Comparison of ENCODE assay signal across 8 cellular contexts in the genomic region with DNA sequence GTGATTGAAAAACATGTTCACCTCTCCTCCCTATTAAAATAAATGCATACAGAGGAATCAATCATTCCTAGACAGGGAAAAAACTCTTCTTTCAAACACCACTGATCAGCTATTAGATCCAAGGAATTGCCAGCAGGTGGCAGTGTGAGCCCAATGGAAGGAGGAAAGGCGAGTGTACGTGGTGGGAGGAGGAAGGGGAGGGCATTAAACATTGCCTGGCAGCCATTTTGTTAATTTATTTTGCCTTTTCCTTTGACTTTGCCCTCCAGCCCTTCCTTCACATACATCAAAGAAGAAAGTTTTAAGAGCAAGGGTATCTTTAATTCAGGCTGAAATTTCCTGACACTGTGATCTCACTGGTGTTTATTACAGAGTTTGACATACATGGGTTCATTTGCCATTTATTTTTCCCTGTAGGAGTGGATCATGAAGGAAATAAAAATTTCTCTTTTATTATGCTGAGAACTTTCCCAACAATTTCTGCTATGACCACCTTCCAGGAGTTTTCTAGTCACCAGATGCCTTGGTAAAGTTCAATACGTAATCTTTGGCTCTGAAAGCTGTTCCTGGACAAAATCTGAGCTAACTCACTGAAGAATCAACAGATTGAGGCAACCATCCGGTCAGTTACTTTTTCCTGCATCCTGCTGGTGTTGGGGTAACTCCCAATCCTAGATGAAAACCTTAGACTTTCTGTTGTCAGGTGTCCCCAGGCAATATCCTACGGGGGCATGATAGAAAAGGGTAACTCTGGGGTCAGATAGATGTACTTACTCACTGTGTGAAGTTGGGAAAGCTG. TPM values are rescaled to one million over a fixed set of nuclear protein-coding genes. Genes with fewer than 3 reads are reported as not detected.
DNase-seq lines count a peak whose midpoint lies in the region; ATAC-seq and TF ChIP-seq lines count a peak whose summit lies in the region.

No MANE protein-coding gene starts in this region.

- peak overlapping the region; percentile 97 for H3K9ac ChIP-seq in GM23248

- H3K27me3 Mint-ChIP-seq in activated naive CD8-positive, alpha-beta T cell, result no peaks in the 10 kb centered on the region

- peaks cover 44% of the 10 kb centered on the region for H3K4me1 Mint-ChIP-seq in activated naive CD8-positive, alpha-beta T cell (ENCODE audit: low read depth)

- peaks cover 46% of the 10 kb centered on the region for H3K79me2 ChIP-seq in GM23248 (ENCODE audit: insufficient read depth)

- DNase-seq in CMK (ENCODE audit: low read depth), result peak; percentile 58
- DNase-seq in GM23248, result peak; percentile 95
- DNase-seq in NB4 (ENCODE audit: low read depth), result peak; percentile 88
- peak; percentile 87 for DNase-seq in glomerular visceral epithelial cell (ENCODE audit: extremely low spot score)
- peak; percentile 99 for DNase-seq in omental fat pad (ENCODE audit: low spot score)
- DNase-seq in suprapubic skin (ENCODE audit: low spot score in 2 of 2), result peak; percentile 93

- peak overlapping the region; percentile 90 for H3K4me3 Mint-ChIP-seq in activated naive CD8-positive, alpha-beta T cell

- peak overlapping the region; percentile 96 for H2AFZ ChIP-seq in GM23248

- H3K4me2 ChIP-seq in GM23248 (ENCODE audit: unreplicated experiment), result peak overlapping the region; percentile 91

- H3K4me3 ChIP-seq in GM23248 (peak overlapping the region; percentile 99), NB4 (ENCODE audit: low read depth, low read length) (peak overlapping the region; percentile 95), suprapubic skin (peak overlapping the region; percentile 86)

- H3K9me2 ChIP-seq in GM23248 (ENCODE audit: insufficient read depth), result no peaks in the 10 kb centered on the region

- peak overlapping the region; percentile 97 for H3K27ac Mint-ChIP-seq in activated naive CD8-positive, alpha-beta T cell

- no peaks in the 10 kb centered on the region for H3K9me3 Mint-ChIP-seq in activated naive CD8-positive, alpha-beta T cell (ENCODE audit: low read depth)

- H3K27me3 ChIP-seq in GM23248 (replicated peaks; ENCODE audit: insufficient read depth), result no peaks in the 10 kb centered on the region
- H3K27me3 ChIP-seq in suprapubic skin, result no peaks in the 10 kb centered on the region

- H3K36me3 Mint-ChIP-seq in activated naive CD8-positive, alpha-beta T cell, result no peaks in the 10 kb centered on the region

- TF ChIP-seq EP300 in suprapubic skin (IDR thresholded peaks at IDR 0.05), result no peak

- TF ChIP-seq POLR2A in NB4 (IDR thresholded peaks at IDR 0.05; ENCODE audit: extremely low read depth, insufficient read length) (no peak), suprapubic skin (IDR thresholded peaks at IDR 0.05) (no peak)

- ATAC-seq in SK-N-SH treated with all-trans-retinoic acid at 6 μM for 48 hours (peak; percentile 73), omental fat pad (ENCODE audit: low FRiP score) (peak; percentile 50)

- in situ Hi-C loops in GM23248 (cut with MboI), result loop anchor here (5.0 to 10.0 kb wide), 4 partner anchors 81 to 438 kb away; partner anchors contain the start of gene AHCYL1

- peaks cover 15% of the 10 kb centered on the region for H3F3A ChIP-seq in GM23248 (ENCODE audit: insufficient read depth)

- H3K36me3 ChIP-seq in GM23248 (ENCODE audit: low read depth) (no peaks in the 10 kb centered on the region), suprapubic skin (no peaks in the 10 kb centered on the region)

- H3K9me3 ChIP-seq in GM23248 (ENCODE audit: low read depth) (no peaks in the 10 kb centered on the region), suprapubic skin (no peaks in the 10 kb centered on the region)

- TF ChIP-seq CTCF in NB4 (IDR thresholded peaks at IDR 0.05; ENCODE audit: low read depth, low read length) (peak; percentile 67), omental fat pad (IDR thresholded peaks at IDR 0.05) (peak in 1 of 3 donors; percentile 51), suprapubic skin (IDR thresholded peaks at IDR 0.05) (peak; percentile 72 to 91)

- 17 to 19% methylated on average over 5 of the region's 5 CpGs for WGBS in GM23248 (ENCODE audit: low coverage in 1 of 2, low lambda C conversion rate in 2 of 2, missing lambda C conversion rate in 2 of 2), 2 experiments
- 19% methylated on average over 5 of the region's 5 CpGs for WGBS in suprapubic skin

- H3K4me1 ChIP-seq in GM23248 (ENCODE audit: insufficient read depth), result peaks cover 29% of the 10 kb centered on the region
- peaks cover 40% of the 10 kb centered on the region for H3K4me1 ChIP-seq in suprapubic skin

- H3K27ac ChIP-seq in GM23248 (peak overlapping the region; percentile 93), suprapubic skin (peak overlapping the region; percentile 97)

- peaks cover 18% of the 10 kb centered on the region for H4K20me1 ChIP-seq in GM23248 (ENCODE audit: insufficient read depth)

TF ChIP-seq in SK-N-SH treated with all-trans-retinoic acid at 6 μM for 48 hours, 23 proteins besides CTCF, POLR2A, EP300 and RAD21:
- no peak for TF ChIP-seq BACH2 (CRISPR knock-in tag; IDR thresholded peaks at IDR 0.05; ENCODE audit: borderline replicate concordance)
- TF ChIP-seq CSDC2 (CRISPR knock-in tag; IDR thresholded peaks at IDR 0.05), result 0 out of 2 replicates have a peak, but pooled peaks have one; percentile 19

RNA-seq across cellular contexts. Expression of gene GNAI3, which starts 1.9 kb away (rescaled TPM):
- total RNA-seq in GM23248 (2014; rRNA removed; shearing (Covaris generic)), result 14.7 and 14.9 TPM in 2 replicates
- 14.6 and 14.9 TPM in 2 replicates for polyA plus RNA-seq in GM23248 (2016; fragmentation: Nextera tagmentation; extraction: Ambion mirVana)
- total RNA-seq in omental fat pad (1 to 10 TPM; 7.4 to 9.8 (median 8.3) TPM), suprapubic skin (10 to 100 TPM in 2 of 4 donors, 1 to 10 TPM in 2; 6.7 to 11.1 (median 9.5) TPM)

RNA-seq across cellular contexts. Expression of gene GPR61, which starts 6.8 kb away (rescaled TPM):
- not detected in 2 replicates for total RNA-seq in GM23248 (2014; rRNA removed; shearing (Covaris generic))
- not detected in 2 replicates for polyA plus RNA-seq in GM23248 (2016; fragmentation: Nextera tagmentation; extraction: Ambion mirVana)
- total RNA-seq in omental fat pad (not detected), suprapubic skin (1 to 10 TPM in 1 of 4 donors, under 1 TPM in 1, not detected in 2; 0.19 to 1.4 TPM)

RNA-seq across cellular contexts. Expression of gene AMIGO1, which starts 37.0 kb away (rescaled TPM):
- total RNA-seq in GM23248 (2014; rRNA removed; shearing (Covaris generic)), result 2.7 and 2.8 TPM in 2 replicates
- 1.3 and 1.7 TPM in 2 replicates for polyA plus RNA-seq in GM23248 (2016; fragmentation: Nextera tagmentation; extraction: Ambion mirVana)
- total RNA-seq in omental fat pad (10 to 100 TPM in 1 of 4 donors, 1 to 10 TPM in 3; 2.4 to 10.6 (median 5.9) TPM), suprapubic skin (1 to 10 TPM; 2.1 to 8.5 (median 4.7) TPM)

RNA-seq across cellular contexts. Expression of gene CYB561D1, which starts 52.6 kb away (rescaled TPM):
- 9.5 and 9.6 TPM in 2 replicates for total RNA-seq in GM23248 (2014; rRNA removed; shearing (Covaris generic))
- polyA plus RNA-seq in GM23248 (2016; fragmentation: Nextera tagmentation; extraction: Ambion mirVana), result 5.5 and 5.9 TPM in 2 replicates
- total RNA-seq in omental fat pad, result 10 to 100 TPM in 1 of 4 donors, 1 to 10 TPM in 3; 6.1 to 12.0 (median 8.4) TPM
- total RNA-seq in suprapubic skin, result 10 to 100 TPM; 12.3 to 27.4 (median 24.7) TPM

Comparison
In these comparisons a context has a peak if more than half of its experiments do, and no peak if none do; other contexts are left out.
1. Peak in every context shown above with its lines: DNase-seq, ATAC-seq, H3K4me3 ChIP-seq and H3K27ac ChIP-seq.